In genomic region chr1:151542710-151543129, GRCh38 we compare ENCODE assay signal across 13 cellular contexts. TPM values are rescaled to one million over a fixed set of nuclear protein-coding genes. Genes with fewer than 3 reads are reported as not detected.
DNase-seq lines count a peak whose midpoint lies in the region; ATAC-seq and TF ChIP-seq lines count a peak whose summit lies in the region.
"Had no signal": no experiment of that assay in that cellular context is flagged by ENCODE, and none has a peak within 500 bp of the region (broad histone marks: within the 10 kb centered on the region; RNA-seq: fewer than 3 reads in every experiment).

No MANE protein-coding gene starts in this region.

- ATAC-seq in HG03025 (IDR thresholded peaks at IDR 0.05; ENCODE audit: low FRiP score, unreplicated experiment) (no peak), GM21825 (IDR thresholded peaks at IDR 0.05; ENCODE audit: unreplicated experiment) (no peak)

- H3K27ac ChIP-seq in VCaP (peak overlapping the region; percentile 96), urinary bladder (ENCODE audit: low read depth) (peak overlapping the region; percentile 28)
- H3K27ac ChIP-seq: 22Rv1, ovary had no signal

- peaks cover 4% of the 10 kb centered on the region for H3K4me1 ChIP-seq in urinary bladder (ENCODE audit: insufficient read depth)

- no peaks in the 10 kb centered on the region for H3K36me3 ChIP-seq in urinary bladder (ENCODE audit: insufficient read depth)
- H3K36me3 ChIP-seq: ovary had no signal

- TF ChIP-seq CTCF in VCaP (conservative IDR thresholded peaks at IDR 0.05) = no peak

- WGBS in urinary bladder = 35% methylated on average over 3 of the region's 3 CpGs

- no peak overlapping the region for H3K4me3 ChIP-seq in urinary bladder (ENCODE audit: low read depth, low read length)
- H3K4me3 ChIP-seq: ovary had no signal

- DNase-seq in NCI-H1092 treated with DMSO at 0.1 percent for 48 hours (lab: John Stamatoyannopoulos, UW) = peak; percentile 18
- DNase-seq in NCI-H1092 (lab: John Stamatoyannopoulos, UW) = no peak
- peak; percentile 85 for DNase-seq in islet precursor cell
- no peak for DNase-seq in NCI-H2227 treated with DMSO at 0.1 percent for 48 hours (lab: John Stamatoyannopoulos, UW)
- DNase-seq: activated naive CD4-positive, alpha-beta T cell treated with anti-CD3 and anti-CD28 coated beads, Interleukin-2, amount 10 ng/mL, durations not matched to agents 7 days and 5 days; ovary; stimulated activated naive CD4-positive, alpha-beta T cell treated with Interleukin-2 at 50 U/mL for 16 hours; T-helper 2 cell had no signal

RNA-seq across cellular contexts. Expression of gene TUFT1, which starts 2.6 kb away (rescaled TPM):
- 9.7 TPM for total RNA-seq in urinary bladder
- polyA plus RNA-seq in urinary bladder = 8.5 TPM

RNA-seq across cellular contexts. Expression of gene CGN, which starts 31.5 kb away (rescaled TPM):
- total RNA-seq in urinary bladder = 5.9 TPM
- polyA plus RNA-seq in urinary bladder = 5.5 TPM

Comparison
In these comparisons a context has a peak if more than half of its experiments do, and no peak if none do; other contexts are left out.
1. DNase-seq: peak in NCI-H1092 treated with DMSO at 0.1 percent for 48 hours (single experiment) and islet precursor cell (single experiment); none in NCI-H1092 (single experiment) and NCI-H2227 treated with DMSO at 0.1 percent for 48 hours (single experiment).